Comparison of ENCODE assay signal across 34 cellular contexts in the genomic region with DNA sequence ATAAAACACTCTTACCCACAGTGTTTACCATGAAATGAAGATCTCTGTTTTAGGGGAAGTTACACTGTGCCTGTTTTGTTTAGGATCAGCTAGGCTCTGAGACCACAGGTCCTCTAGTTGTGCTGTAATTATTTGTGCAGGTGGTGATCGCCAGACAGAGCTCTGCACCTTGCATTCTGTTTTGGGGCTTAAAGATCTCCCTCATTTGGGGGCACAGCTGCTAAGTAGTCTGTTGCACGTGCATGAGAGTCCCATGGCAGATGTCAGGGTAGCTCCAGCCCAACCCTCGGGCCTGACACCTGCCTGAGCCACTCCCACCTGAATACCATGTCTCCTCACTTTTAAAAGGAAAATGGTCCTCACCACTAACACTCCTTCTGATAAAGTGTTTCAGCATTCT. TPM values are rescaled to one million over a fixed set of nuclear protein-coding genes. Genes with fewer than 3 reads are reported as not detected.
DNase-seq lines count a peak whose midpoint lies in the region; ATAC-seq and TF ChIP-seq lines count a peak whose summit lies in the region.
"Had no signal": no experiment of that assay in that cellular context is flagged by ENCODE, and none has a peak within 500 bp of the region (broad histone marks: within the 10 kb centered on the region; RNA-seq: fewer than 3 reads in every experiment).

No MANE protein-coding gene starts in this region.

- H3K79me2 ChIP-seq in DND-41 (ENCODE audit: insufficient read depth, low read length) (no peaks in the 10 kb centered on the region), OCI-LY3 (ENCODE audit: low read length) (no peaks in the 10 kb centered on the region)

- H3K4me3 ChIP-seq in DND-41 (ENCODE audit: low read depth in 1 of 2, low read length in 2 of 2), result no peak overlapping the region
- H3K4me3 ChIP-seq in GM12865 (ENCODE audit: low read depth, low read length), result no peak overlapping the region
- no peak overlapping the region for H3K4me3 ChIP-seq in OCI-LY3 (ENCODE audit: low read length)
- H3K4me3 ChIP-seq: ascending aorta, cardiac muscle cell, colonic mucosa, prostate gland had no signal

- no peaks in the 10 kb centered on the region for H3K9me3 ChIP-seq in DND-41 (ENCODE audit: insufficient read depth, low read length, severe bottlenecking)
- no peaks in the 10 kb centered on the region; the same call in 1 of the 2 replicates for H3K9me3 ChIP-seq in OCI-LY3 (ENCODE audit: insufficient read depth, low read length)
- H3K9me3 ChIP-seq: ascending aorta, colonic mucosa, prostate gland had no signal

- ATAC-seq in DND-41 (ENCODE audit: insufficient read depth, low read depth) (peak; percentile 54; the same call in 1 of the 3 replicates), HG02885 (IDR thresholded peaks at IDR 0.05; ENCODE audit: poor library complexity, unreplicated experiment) (peak; percentile 23), Right ventricle myocardium superior (ENCODE audit: poor library complexity) (no peak)
- ATAC-seq: HCT116; naive thymus-derived CD8-positive, alpha-beta T cell; sciatic nerve; stimulated activated effector memory CD8-positive, alpha-beta T cell treated with anti-CD3 and anti-CD28 coated beads, Interleukin-12 subunit alpha, Interleukin-12 subunit beta, amount 100 ng/mL, for 72 hours had no signal

- TF ChIP-seq CTCF in DND-41 (IDR thresholded peaks at IDR 0.05; ENCODE audit: borderline replicate concordance, extremely low read depth, low read length, poor library complexity, severe bottlenecking), result no peak
- TF ChIP-seq CTCF in GM12865 (IDR thresholded peaks at IDR 0.05; ENCODE audit: insufficient read depth, low read depth, low read length, missing control alignments), result no peak
- no peak for TF ChIP-seq CTCF in OCI-LY3 (IDR thresholded peaks at IDR 0.05; ENCODE audit: low read depth, low read length)

- H3K36me3 ChIP-seq in DND-41 (ENCODE audit: insufficient read depth, low read length) (no peaks in the 10 kb centered on the region), OCI-LY3 (replicated peaks; ENCODE audit: low read depth, low read length) (no peaks in the 10 kb centered on the region)
- H3K36me3 ChIP-seq: ascending aorta, cardiac muscle cell, colonic mucosa, prostate gland had no signal

- no peak overlapping the region for H3K27ac ChIP-seq in DND-41 (ENCODE audit: low read length)
- H3K27ac ChIP-seq in OCI-LY3 (ENCODE audit: low read length), result no peak overlapping the region
- H3K27ac ChIP-seq: ascending aorta, C4-2B, cardiac muscle cell, colonic mucosa, prostate gland, VCaP had no signal

- H2AFZ ChIP-seq in DND-41 (ENCODE audit: low read depth, low read length) (no peak overlapping the region), OCI-LY3 (ENCODE audit: low read depth, low read length) (no peak overlapping the region)

- DNase-seq in DND-41 (no peak), GM12865 (ENCODE audit: low read depth) (peak; percentile 54), NCI-H510A treated with DMSO at 0.1 percent for 48 hours (lab: John Stamatoyannopoulos, UW) (no peak), Right ventricle myocardium superior (no peak), COR-L47 (lab: John Stamatoyannopoulos, UW) (no peak)
- DNase-seq: activated CD4-positive, alpha-beta T cell treated with anti-CD3 and anti-CD28 coated beads for 48 hours; activated effector memory CD4-positive, alpha-beta T cell treated with anti-CD3 and anti-CD28 coated beads, Interleukin-2, amount 50 U/mL, for 16 hours; activated naive CD8-positive, alpha-beta T cell treated with anti-CD3 and anti-CD28 coated beads for 36 hours; activated T-cell treated with anti-CD3 and anti-CD28 coated beads, Interleukin-2, amount 50 U/mL, for 1 hour; Calu3; colonic mucosa; effector memory CD4-positive, alpha-beta T cell; kidney; naive thymus-derived CD8-positive, alpha-beta T cell; NCI-H1417 treated with DMSO at 0.1 percent for 48 hours; NCI-H524 treated with DMSO at 0.1 percent for 48 hours; nucleus accumbens; SIG-M5; stimulated activated CD4-positive, alpha-beta T cell treated with anti-CD3 and anti-CD28 coated beads, Interleukin-12 subunit alpha, Interleukin-12 subunit beta, amount 100 ng/mL, for 4 hours; stimulated activated CD4-positive, alpha-beta T cell treated with anti-CD3 and anti-CD28 coated beads, Interleukin-4, amount 100 ng/mL, for 24 hours; substantia nigra; SW 1271; T-helper 9 cell had no signal

- H4K20me1 ChIP-seq in DND-41 (ENCODE audit: insufficient read depth, low read length) (no peaks in the 10 kb centered on the region), OCI-LY3 (ENCODE audit: insufficient read depth, low read length) (no peaks in the 10 kb centered on the region)

- H3K4me2 ChIP-seq in DND-41 (ENCODE audit: insufficient read depth, low read length) (no peak overlapping the region), OCI-LY3 (ENCODE audit: low read length) (peak overlapping the region; percentile 19)

- no peak overlapping the region for H3K9ac ChIP-seq in DND-41 (ENCODE audit: low read depth, low read length)
- no peak overlapping the region for H3K9ac ChIP-seq in OCI-LY3 (ENCODE audit: low read length)

- no peaks in the 10 kb centered on the region for H3K27me3 ChIP-seq in DND-41 (ENCODE audit: insufficient read depth, low read length, poor library complexity)
- H3K27me3 ChIP-seq in OCI-LY3 (ENCODE audit: low read depth, low read length), result no peaks in the 10 kb centered on the region
- H3K27me3 ChIP-seq: ascending aorta, cardiac muscle cell, colonic mucosa had no signal

- peaks cover 5% of the 10 kb centered on the region; the same call in 1 of the 2 replicates for H3K4me1 ChIP-seq in DND-41 (ENCODE audit: insufficient read depth, low read length)
- H3K4me1 ChIP-seq in OCI-LY3 (ENCODE audit: low read length), result peaks cover 60% of the 10 kb centered on the region
- H3K4me1 ChIP-seq: ascending aorta, colonic mucosa, prostate gland had no signal

- intact Hi-C loops in Right ventricle myocardium superior (cut with DNase I), result no loop called here

RNA-seq across cellular contexts. Expression of gene C3orf20, which starts 12.4 kb away (rescaled TPM):
- not detected for total RNA-seq in Right ventricle myocardium superior
- total RNA-seq: ascending aorta, epithelial cell of proximal tubule had no signal

RNA-seq across cellular contexts. Expression of gene CCDC174, which starts 35.8 kb away (rescaled TPM):
- total RNA-seq in Right ventricle myocardium superior, result 12.6 TPM
